10 cellular contexts compared by ENCODE assay signal in the genomic region with DNA sequence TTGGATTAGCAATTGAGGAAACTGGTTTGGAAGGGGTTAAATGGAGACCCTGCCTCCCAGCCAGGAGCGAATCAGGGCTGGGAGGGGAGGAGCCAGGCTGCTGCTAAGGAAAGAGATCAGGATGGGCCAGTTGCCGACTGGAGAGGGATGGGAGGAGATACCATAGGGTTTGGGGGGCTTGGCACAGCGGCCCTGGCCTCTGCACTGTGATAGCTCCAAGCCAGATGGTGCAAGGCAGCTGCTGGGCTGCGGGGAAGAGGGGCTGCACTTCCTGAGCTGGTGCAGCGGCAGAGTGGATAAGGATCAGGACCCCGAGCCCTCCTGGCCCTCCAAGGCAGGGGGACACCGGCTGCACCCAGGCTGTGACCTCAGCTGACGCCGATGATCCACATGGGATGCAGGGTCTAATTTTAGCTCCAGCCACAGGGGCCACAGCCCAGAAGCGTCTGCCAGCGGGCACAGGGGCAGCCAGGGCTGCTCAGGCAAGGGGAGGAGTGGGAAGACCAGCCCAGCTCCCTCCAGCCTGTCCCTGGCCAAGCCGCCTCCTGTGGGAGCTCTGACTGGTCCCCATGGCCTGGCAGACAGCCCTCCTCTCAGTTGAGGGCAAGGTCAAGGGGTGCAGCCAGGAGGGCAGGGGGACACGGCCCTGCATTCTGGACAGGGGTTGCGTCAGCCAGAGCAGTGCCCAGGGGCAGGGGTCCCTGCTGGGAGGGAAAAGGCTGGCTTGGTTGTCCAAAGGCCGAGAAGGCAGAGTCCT. TPM values are rescaled to one million over a fixed set of nuclear protein-coding genes. Genes with fewer than 3 reads are reported as not detected.
DNase-seq lines count a peak whose midpoint lies in the region; ATAC-seq, FAIRE-seq and TF ChIP-seq lines count a peak whose summit lies in the region.
"Had no signal": no experiment of that assay in that cellular context is flagged by ENCODE, and none has a peak within 500 bp of the region (broad histone marks: within the 10 kb centered on the region; RNA-seq: fewer than 3 reads in every experiment).

A gene with protein sequence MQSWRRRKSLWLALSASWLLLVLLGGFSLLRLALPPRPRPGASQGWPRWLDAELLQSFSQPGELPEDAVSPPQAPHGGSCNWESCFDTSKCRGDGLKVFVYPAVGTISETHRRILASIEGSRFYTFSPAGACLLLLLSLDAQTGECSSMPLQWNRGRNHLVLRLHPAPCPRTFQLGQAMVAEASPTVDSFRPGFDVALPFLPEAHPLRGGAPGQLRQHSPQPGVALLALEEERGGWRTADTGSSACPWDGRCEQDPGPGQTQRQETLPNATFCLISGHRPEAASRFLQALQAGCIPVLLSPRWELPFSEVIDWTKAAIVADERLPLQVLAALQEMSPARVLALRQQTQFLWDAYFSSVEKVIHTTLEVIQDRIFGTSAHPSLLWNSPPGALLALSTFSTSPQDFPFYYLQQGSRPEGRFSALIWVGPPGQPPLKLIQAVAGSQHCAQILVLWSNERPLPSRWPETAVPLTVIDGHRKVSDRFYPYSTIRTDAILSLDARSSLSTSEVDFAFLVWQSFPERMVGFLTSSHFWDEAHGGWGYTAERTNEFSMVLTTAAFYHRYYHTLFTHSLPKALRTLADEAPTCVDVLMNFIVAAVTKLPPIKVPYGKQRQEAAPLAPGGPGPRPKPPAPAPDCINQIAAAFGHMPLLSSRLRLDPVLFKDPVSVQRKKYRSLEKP (plus strand): TSS at position 129 of the 757 bp plus-strand sequence. CDS start 872 bp downstream, outside the sequence.

- H3K4me2 ChIP-seq in K562 (ENCODE audit: insufficient read depth, low read length), result no peak within 1 kb of the TSS

- FAIRE-seq in K562 (lab: Jason Lieb, UNC), result peak; percentile 85

- H3K4me3 ChIP-seq in K562 (no peak within 1 kb of the TSS), stomach (peak within 1 kb of the TSS in 3 of 4 donors; percentile 6 to 26 (median 15))

- H3K27ac ChIP-seq in K562 (ENCODE audit: extremely low read depth, low read depth, low read length) (no peak within 1 kb of the TSS), stomach (no peak within 1 kb of the TSS)

- TF ChIP-seq CTCF in K562 (IDR thresholded peaks at IDR 0.05 in 2 of 3, conservative IDR thresholded peaks at IDR 0.05 in 1 of 3; ENCODE audit: insufficient read depth in 2 of 3, low read depth in 1 of 3, low read length in 3 of 3) (no peak), stomach (IDR thresholded peaks at IDR 0.05) (no peak)

- DNase-seq in Kasumi-1 (lab: John Stamatoyannopoulos, UW) (peak; percentile 11 to 26), K562 (ENCODE audit: extremely low read depth in 1 of 4, low spot score in 3 of 4) (no peak), iPS-NIHi11 (ENCODE audit: low spot score) (peak; percentile 96), stomach (no peak)
- DNase-seq in activated T-cell treated with anti-CD3 and anti-CD28 coated beads, Interleukin-2, amount 50 U/mL, for 24 hours, result no peak
- no peak for DNase-seq in stimulated activated CD4-positive, alpha-beta T cell treated with anti-CD3 and anti-CD28 coated beads, Interleukin-1b, Interleukin-23, amount 100 ng/mL, for 48 hours
- DNase-seq: activated naive CD4-positive, alpha-beta T cell treated with anti-CD3 and anti-CD28 coated beads, Interleukin-2, amount 10 ng/mL, durations not matched to agents 7 days and 5 days; NCI-H1105 treated with DMSO at 0.1 percent for 48 hours had no signal

- H3K9ac ChIP-seq in K562 (ENCODE audit: insufficient read depth in 1 of 2, low read depth in 2 of 2, low read length in 2 of 2), result peak within 1 kb of the TSS in 1 of 2 experiments; percentile 57; a peak in 2 of 4 replicates

- H3K27me3 Mint-ChIP-seq in activated T-cell treated with anti-CD3 and anti-CD28 coated beads, Interleukin-2, amount 50 U/mL, for 24 hours, result no peaks in the 10 kb centered on the region

- no peaks in the 10 kb centered on the region for H3K79me2 ChIP-seq in K562 (ENCODE audit: control insufficient read depth, insufficient read depth, low read length)

- TF ChIP-seq POLR2A in K562 (conservative IDR thresholded peaks at IDR 0.05) (no peak), stomach (IDR thresholded peaks at IDR 0.05) (no peak)

- H3K4me1 Mint-ChIP-seq in activated T-cell treated with anti-CD3 and anti-CD28 coated beads, Interleukin-2, amount 50 U/mL, for 24 hours (ENCODE audit: low read depth), result peaks cover 14% of the 10 kb centered on the region

- H3K27ac Mint-ChIP-seq in activated T-cell treated with anti-CD3 and anti-CD28 coated beads, Interleukin-2, amount 50 U/mL, for 24 hours, result no peak within 1 kb of the TSS
- H3K27ac Mint-ChIP-seq: activated naive CD4-positive, alpha-beta T cell treated with anti-CD3 and anti-CD28 coated beads, Interleukin-2, amount 10 ng/mL, durations not matched to agents 7 days and 5 days had no signal

- no peak within 1 kb of the TSS for H3K4me3 Mint-ChIP-seq in activated T-cell treated with anti-CD3 and anti-CD28 coated beads, Interleukin-2, amount 50 U/mL, for 24 hours
- H3K4me3 Mint-ChIP-seq: activated naive CD4-positive, alpha-beta T cell treated with anti-CD3 and anti-CD28 coated beads, Interleukin-2, amount 10 ng/mL, durations not matched to agents 7 days and 5 days had no signal

- no peak for TF ChIP-seq EP300 in K562 (IDR thresholded peaks at IDR 0.05; ENCODE audit: low read length)
- TF ChIP-seq EP300 in stomach (IDR thresholded peaks at IDR 0.05), result no peak

- H3K9me3 ChIP-seq in K562 (replicated peaks; ENCODE audit: control insufficient read depth, insufficient read depth, low read depth, low read length), result no peaks in the 10 kb centered on the region
- H3K9me3 ChIP-seq in stomach, result no peaks in the 10 kb centered on the region

- no peaks in the 10 kb centered on the region for H3K36me3 ChIP-seq in K562 (ENCODE audit: control insufficient read depth, insufficient read depth, low read length)
- H3K36me3 ChIP-seq in stomach, result no peaks in the 10 kb centered on the region

- no peaks in the 10 kb centered on the region for H3K9me1 ChIP-seq in K562 (ENCODE audit: control insufficient read depth, insufficient read depth, low read length)

- CTCF ChIA-PET in K562 (lab: Yijun Ruan, JAX; ENCODE audit: low intra/inter-chr PET ratio), result no interaction called here

- no peak for TF ChIP-seq RAD21 in K562 (CRISPR knock-in tag; conservative IDR thresholded peaks at IDR 0.05 in 1 of 2, IDR thresholded peaks at IDR 0.05 in 1 of 2)

- H3K4me1 ChIP-seq in K562 (replicated peaks in 1 of 2; ENCODE audit: control insufficient read depth in 2 of 2, insufficient read depth in 2 of 2, low read length in 2 of 2), result peaks cover 6 to 27% of the 10 kb centered on the region in 2 experiments
- peaks cover 0 to 30% (median 15%) of the 10 kb centered on the region in 4 donors for H3K4me1 ChIP-seq in stomach

- intact Hi-C loops in K562 (cut with micrococcal nuclease), result no loop called here
- intact Hi-C loops in stomach (cut with DNase I; ENCODE audit: low total_unique reads), result no loop called here

- POLR2A ChIA-PET in K562 (lab: Yijun Ruan, JAX), result interaction anchor here (0.5 to 1.9 kb wide), 10 partner anchors 7 to 1052 kb away, joined by 3 to 9 read pairs (median 4); no protein-coding TSS in a partner anchor

- no peak within 1 kb of the TSS for H2AFZ ChIP-seq in K562 (ENCODE audit: low read depth, low read length)

- H4K20me1 ChIP-seq in K562 (replicated peaks; ENCODE audit: control insufficient read depth, insufficient read depth, low read length), result no peaks in the 10 kb centered on the region

- H3K9me3 Mint-ChIP-seq in activated T-cell treated with anti-CD3 and anti-CD28 coated beads, Interleukin-2, amount 50 U/mL, for 24 hours, result no peaks in the 10 kb centered on the region
- H3K9me3 Mint-ChIP-seq: activated naive CD4-positive, alpha-beta T cell treated with anti-CD3 and anti-CD28 coated beads, Interleukin-2, amount 10 ng/mL, durations not matched to agents 7 days and 5 days had no signal

- peak; percentile 65 for ATAC-seq in K562
- no peak for ATAC-seq in HG02870 (IDR thresholded peaks at IDR 0.05; ENCODE audit: unreplicated experiment)
- ATAC-seq in GM19463 (IDR thresholded peaks at IDR 0.05; ENCODE audit: unreplicated experiment), result no peak

- no TSS peak for BruUV-seq in K562 (replicated peaks; lab: Mats Ljungman, UMichigan)

- H3K27me3 ChIP-seq in K562 (ENCODE audit: control insufficient read depth in 2 of 2, insufficient read depth in 2 of 2, low read length in 2 of 2), result no peaks in the 10 kb centered on the region
- H3K27me3 ChIP-seq in stomach, result no peaks in the 10 kb centered on the region

- in situ Hi-C loops in K562 (cut with MboI), result no loop called here

- WGBS in K562 (ENCODE audit: insufficient coverage, low coverage, missing lambda C conversion rate), result 35% methylated on average over 15 of the region's 15 CpGs
- 34 to 47% (median 43%) methylated on average over 12 to 15 of the region's 15 CpGs for WGBS in stomach, 5 donors

- H3K36me3 Mint-ChIP-seq in activated T-cell treated with anti-CD3 and anti-CD28 coated beads, Interleukin-2, amount 50 U/mL, for 24 hours (ENCODE audit: low read depth), result no peaks in the 10 kb centered on the region
- H3K36me3 Mint-ChIP-seq: activated naive CD4-positive, alpha-beta T cell treated with anti-CD3 and anti-CD28 coated beads, Interleukin-2, amount 10 ng/mL, durations not matched to agents 7 days and 5 days had no signal

TF ChIP-seq in K562, 482 proteins besides CTCF, POLR2A, EP300 and RAD21 (continues in another document):
- TF ChIP-seq CBFA2T3 (IDR thresholded peaks at IDR 0.05), result 0 out of 2 replicates have a peak, but pooled peaks have one; percentile 1

RNA-seq across cellular contexts. Expression of the gene that starts here (rescaled TPM):
- total RNA-seq in K562 (2011; cell fraction: chromatin; rRNA removed; ENCODE audit: low replicate concordance), result 0.58 TPM in 1 of 2 replicates, not detected in the other
- total RNA-seq in K562 (2011; cell fraction: nucleolus; rRNA removed), result 1.5 and 2.0 TPM in 2 replicates
- 0.95 and 1.9 TPM in 2 replicates for total RNA-seq in K562 (2011; cell fraction: nucleoplasm; rRNA removed)
- 0.12 and 0.23 TPM in 2 replicates for total RNA-seq in K562 (2014; rRNA removed)
- 0.04 TPM in 1 of 2 replicates, not detected in the other for total RNA-seq in K562 (2014; rRNA removed; fragmentation: Illumina TruSeq; extraction: Trizol)
- total RNA-seq in K562 (2015; rRNA removed; fragmentation: Illumina TruSeq; extraction: Trizol), result 0.07 and 0.08 TPM in 2 replicates
- 0.13 and 0.16 TPM in 2 replicates for total RNA-seq in K562 (2021)
- polyA plus RNA-seq in K562 (2011; rRNA removed), result 0.07 and 0.11 TPM in 2 replicates
- polyA plus RNA-seq in K562 (2011; cell fraction: cytosol; rRNA removed), result 0.07 and 0.13 TPM in 2 replicates
- 0.28 and 0.32 TPM in 2 replicates for polyA plus RNA-seq in K562 (2011; cell fraction: nucleus; rRNA removed)
- polyA plus RNA-seq in K562 (2012), result 0.13 and 0.68 TPM in 2 replicates
- polyA plus RNA-seq in K562 (2014; fragmentation: Illumina TruSeq; extraction: Trizol), result 0.06 TPM in 1 of 2 replicates, not detected in the other
- not detected for polyA plus RNA-seq in K562 (2014; fragmentation: Nextera tagmentation; extraction: Ambion mirVana)
- 0.09 and 0.16 TPM in 2 replicates for polyA plus RNA-seq in K562 (2014; rRNA removed)
- polyA minus RNA-seq in K562 (2011; rRNA and poly(A)+ RNA removed), result 0.11 and 0.18 TPM in 2 replicates
- 0.29 and 0.55 TPM in 2 replicates for polyA minus RNA-seq in K562 (2011; cell fraction: cytosol; rRNA and poly(A)+ RNA removed)
- 1.3 and 2.3 TPM in 2 replicates for polyA minus RNA-seq in K562 (2011; cell fraction: nucleus; rRNA and poly(A)+ RNA removed)
- total RNA-seq in stomach, result 10 to 100 TPM in 1 of 5 donors, under 1 TPM in 1, not detected in 3; 0.18 to 26.3 TPM
- under 1 TPM in 2 of 3 donors, not detected in 1; 0.18 to 0.44 TPM for polyA plus RNA-seq in stomach

Comparison
In these comparisons a context has a peak if more than half of its experiments do, and no peak if none do; other contexts are left out.
1. DNase-seq: peak in Kasumi-1 (2 of 2) and iPS-NIHi11 (single experiment); none in K562 (0 of 4), stomach (single experiment), activated T-cell treated with anti-CD3 and anti-CD28 coated beads, Interleukin-2, amount 50 U/mL, for 24 hours (single experiment) and stimulated activated CD4-positive, alpha-beta T cell treated with anti-CD3 and anti-CD28 coated beads, Interleukin-1b, Interleukin-23, amount 100 ng/mL, for 48 hours (single experiment).